10 cellular contexts compared by ENCODE assay signal in the genomic region with DNA sequence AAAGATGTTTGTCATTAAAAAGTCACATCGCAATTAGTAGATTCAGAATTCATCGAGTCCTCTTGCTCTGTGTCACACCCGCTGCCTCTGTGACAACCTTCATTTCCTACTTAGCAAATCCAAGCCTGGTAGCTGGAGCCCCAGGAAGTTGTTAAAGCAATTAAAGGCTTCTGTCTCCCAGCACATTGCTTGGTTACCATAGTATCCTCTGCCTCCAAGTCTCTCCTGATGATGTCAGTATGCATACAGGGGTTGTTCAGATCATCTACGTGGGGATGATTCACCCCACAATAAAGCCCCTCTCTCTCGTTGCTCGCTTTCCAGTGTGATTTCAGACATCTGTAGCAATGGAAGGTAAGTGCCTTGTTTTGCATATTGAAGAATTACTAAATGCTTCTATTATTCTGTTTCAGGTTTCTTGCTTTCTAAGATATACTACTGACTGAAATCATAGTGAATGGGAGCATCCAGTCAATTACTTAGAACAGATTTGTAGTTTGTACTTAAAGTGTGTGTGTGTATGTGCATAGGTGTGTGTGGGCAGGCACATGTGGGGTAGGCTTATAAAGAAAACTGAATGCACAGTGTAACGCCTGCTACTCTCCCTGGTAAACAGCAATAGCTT. TPM values are rescaled to one million over a fixed set of nuclear protein-coding genes. Genes with fewer than 3 reads are reported as not detected.
DNase-seq lines count a peak whose midpoint lies in the region; ATAC-seq and TF ChIP-seq lines count a peak whose summit lies in the region.
"Had no signal": no experiment of that assay in that cellular context is flagged by ENCODE, and none has a peak within 500 bp of the region (broad histone marks: within the 10 kb centered on the region; RNA-seq: fewer than 3 reads in every experiment).

No MANE protein-coding gene starts in this region.

- H3K36me3 ChIP-seq in GM23248 (ENCODE audit: low read depth): no peaks in the 10 kb centered on the region

- H3K27ac ChIP-seq in GM23248: no peak overlapping the region

- H3K4me2 ChIP-seq in GM23248 (ENCODE audit: unreplicated experiment): no peak overlapping the region

- DNase-seq in GM23248 (peak; percentile 31), NCI-H1930 (lab: John Stamatoyannopoulos, UW) (peak; percentile 38 to 57), astrocyte of the hippocampus (ENCODE audit: low read depth, low spot score) (peak; percentile 77), neural crest cell (ENCODE audit: low read depth, low spot score) (no peak), NOMO-1 treated with DMSO at 0.1 percent for 48 hours (lab: John Stamatoyannopoulos, UW; ENCODE audit: unreplicated experiment) (no peak)
- DNase-seq in activated T-cell treated with anti-CD3 and anti-CD28 coated beads, Interleukin-2, amount 50 U/mL, for 72 hours: no peak
- no peak for DNase-seq in stimulated activated CD4-positive, alpha-beta T cell treated with anti-CD3 and anti-CD28 coated beads, Interleukin-12 subunit alpha, Interleukin-12 subunit beta, amount 100 ng/mL, for 4 hours
- DNase-seq: activated CD4-positive, alpha-beta memory T cell treated with anti-CD3 and anti-CD28 coated beads for 36 hours; NCI-H446 had no signal

- H3K4me3 ChIP-seq in GM23248: no peak overlapping the region

- H3K9ac ChIP-seq in GM23248: no peak overlapping the region

- H3K9me2 ChIP-seq in GM23248 (ENCODE audit: insufficient read depth): no peaks in the 10 kb centered on the region

- no peaks in the 10 kb centered on the region for H3K27me3 Mint-ChIP-seq in neural crest cell (ENCODE audit: low read depth)
- no peaks in the 10 kb centered on the region for H3K27me3 Mint-ChIP-seq in activated T-cell treated with anti-CD3 and anti-CD28 coated beads, Interleukin-2, amount 50 U/mL, for 72 hours (ENCODE audit: low read depth)
- H3K27me3 Mint-ChIP-seq: activated CD4-positive, alpha-beta memory T cell treated with anti-CD3 and anti-CD28 coated beads for 36 hours had no signal

- H4K20me1 ChIP-seq in GM23248 (ENCODE audit: insufficient read depth): no peaks in the 10 kb centered on the region; the same call in 1 of the 2 replicates

- no peaks in the 10 kb centered on the region for H3K27me3 ChIP-seq in GM23248 (replicated peaks; ENCODE audit: insufficient read depth)

- no peaks in the 10 kb centered on the region for H3K9me3 Mint-ChIP-seq in neural crest cell
- no peaks in the 10 kb centered on the region for H3K9me3 Mint-ChIP-seq in activated T-cell treated with anti-CD3 and anti-CD28 coated beads, Interleukin-2, amount 50 U/mL, for 72 hours
- H3K9me3 Mint-ChIP-seq: activated CD4-positive, alpha-beta memory T cell treated with anti-CD3 and anti-CD28 coated beads for 36 hours had no signal

- WGBS in GM23248 (ENCODE audit: low coverage in 1 of 2, low lambda C conversion rate in 2 of 2, missing lambda C conversion rate in 2 of 2), 2 experiments: 76 to 78% methylated on average over 7 of the region's 7 CpGs

- H3K4me3 Mint-ChIP-seq in neural crest cell: no peak overlapping the region
- no peak overlapping the region for H3K4me3 Mint-ChIP-seq in activated T-cell treated with anti-CD3 and anti-CD28 coated beads, Interleukin-2, amount 50 U/mL, for 72 hours
- H3K4me3 Mint-ChIP-seq: activated CD4-positive, alpha-beta memory T cell treated with anti-CD3 and anti-CD28 coated beads for 36 hours had no signal

- in situ Hi-C loops in GM23248 (cut with MboI): no loop called here

- peaks cover 25% of the 10 kb centered on the region; the same call in 1 of the 2 replicates for H3F3A ChIP-seq in GM23248 (ENCODE audit: insufficient read depth)

- no peaks in the 10 kb centered on the region for H3K9me3 ChIP-seq in GM23248 (ENCODE audit: low read depth)

- no peak for TF ChIP-seq CTCF in neural crest cell (conservative IDR thresholded peaks at IDR 0.05)

- ATAC-seq in GM21515 (IDR thresholded peaks at IDR 0.05; ENCODE audit: unreplicated experiment): no peak
- ATAC-seq in activated T-cell treated with anti-CD3 and anti-CD28 coated beads, Interleukin-2, amount 50 U/mL, for 72 hours (replicated peaks in 1 of 2): no peak

- H2AFZ ChIP-seq in GM23248: no peak overlapping the region

- H3K79me2 ChIP-seq in GM23248 (ENCODE audit: insufficient read depth): peaks cover 58% of the 10 kb centered on the region

- peaks cover 14% of the 10 kb centered on the region for H3K4me1 Mint-ChIP-seq in neural crest cell
- no peaks in the 10 kb centered on the region for H3K4me1 Mint-ChIP-seq in activated T-cell treated with anti-CD3 and anti-CD28 coated beads, Interleukin-2, amount 50 U/mL, for 72 hours (ENCODE audit: low read depth)

- H3K36me3 Mint-ChIP-seq in neural crest cell (ENCODE audit: low read depth): no peaks in the 10 kb centered on the region
- H3K36me3 Mint-ChIP-seq in activated T-cell treated with anti-CD3 and anti-CD28 coated beads, Interleukin-2, amount 50 U/mL, for 72 hours (ENCODE audit: insufficient read depth in 2 of 2): no peaks in the 10 kb centered on the region

- peak overlapping the region; percentile 13 for H3K27ac Mint-ChIP-seq in neural crest cell (ENCODE audit: unreplicated experiment)
- no peak overlapping the region for H3K27ac Mint-ChIP-seq in activated T-cell treated with anti-CD3 and anti-CD28 coated beads, Interleukin-2, amount 50 U/mL, for 72 hours
- H3K27ac Mint-ChIP-seq: activated CD4-positive, alpha-beta memory T cell treated with anti-CD3 and anti-CD28 coated beads for 36 hours had no signal

- peaks cover 25% of the 10 kb centered on the region for H3K4me1 ChIP-seq in GM23248 (ENCODE audit: insufficient read depth)

RNA-seq across cellular contexts. Expression of gene PAM, which starts 52.9 kb away (rescaled TPM):
- total RNA-seq in GM23248 (2014; rRNA removed; shearing (Covaris generic)): 460 and 499 TPM in 2 replicates
- polyA plus RNA-seq in GM23248 (2016; fragmentation: Nextera tagmentation; extraction: Ambion mirVana): 429 and 430 TPM in 2 replicates
- total RNA-seq in neural crest cell: 84.1 and 85.6 TPM in 2 replicates
- total RNA-seq in activated T-cell treated with anti-CD3 and anti-CD28 coated beads, Interleukin-2, amount 50 U/mL, for 72 hours: 10 to 100 TPM; 41.7 to 56.6 TPM

Comparison
In these comparisons a context has a peak if more than half of its experiments do, and no peak if none do; other contexts are left out.
1. DNase-seq: peak in GM23248 (single experiment), NCI-H1930 (2 of 2) and astrocyte of the hippocampus (single experiment); none in neural crest cell (single experiment), NOMO-1 treated with DMSO at 0.1 percent for 48 hours (single experiment), activated T-cell treated with anti-CD3 and anti-CD28 coated beads, Interleukin-2, amount 50 U/mL, for 72 hours (0 of 2) and stimulated activated CD4-positive, alpha-beta T cell treated with anti-CD3 and anti-CD28 coated beads, Interleukin-12 subunit alpha, Interleukin-12 subunit beta, amount 100 ng/mL, for 4 hours (single experiment).